1 cellular context compared by ENCODE assay signal in the genomic region with DNA sequence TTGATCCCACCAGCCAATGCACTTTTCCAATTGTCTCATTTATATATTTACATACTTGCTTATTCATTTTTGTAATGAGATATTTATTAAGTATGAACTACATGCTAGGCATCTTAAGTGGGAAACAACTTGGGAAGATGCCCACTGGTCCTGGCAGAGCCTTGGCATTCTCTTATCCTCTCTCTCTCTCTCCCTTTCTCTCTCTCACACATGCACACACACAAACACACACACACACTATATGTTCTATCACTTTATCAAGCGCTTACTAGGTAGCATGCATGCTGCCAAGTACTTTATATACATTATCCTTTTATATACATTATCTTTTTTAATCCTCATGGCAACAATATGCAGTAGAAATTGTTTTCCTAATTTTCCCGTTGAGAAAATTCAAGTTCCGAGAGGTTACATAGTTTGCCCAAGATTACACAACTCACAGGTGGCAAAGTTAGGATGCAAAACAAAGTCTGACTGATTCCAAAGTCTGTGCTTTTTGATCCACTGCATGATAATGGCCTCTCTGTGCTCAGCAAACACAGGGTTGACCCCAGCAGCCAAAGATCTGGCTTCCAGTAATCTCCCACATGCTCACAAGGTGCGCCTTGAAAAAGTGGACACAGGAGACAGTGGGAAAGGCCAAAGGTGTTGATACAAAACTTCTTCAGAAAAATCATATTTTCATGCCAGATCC.
A peak's percentile ranks its signal among the peaks of the same experiment; 100 is the strongest.
TF ChIP-seq lines count a peak whose summit lies in the region.

No MANE protein-coding gene starts in this region.

TF ChIP-seq in HepG2, 621 proteins besides CTCF, POLR2A, EP300 and RAD21 (continued from another document and continues in another):
- TF ChIP-seq, protein P1, sequence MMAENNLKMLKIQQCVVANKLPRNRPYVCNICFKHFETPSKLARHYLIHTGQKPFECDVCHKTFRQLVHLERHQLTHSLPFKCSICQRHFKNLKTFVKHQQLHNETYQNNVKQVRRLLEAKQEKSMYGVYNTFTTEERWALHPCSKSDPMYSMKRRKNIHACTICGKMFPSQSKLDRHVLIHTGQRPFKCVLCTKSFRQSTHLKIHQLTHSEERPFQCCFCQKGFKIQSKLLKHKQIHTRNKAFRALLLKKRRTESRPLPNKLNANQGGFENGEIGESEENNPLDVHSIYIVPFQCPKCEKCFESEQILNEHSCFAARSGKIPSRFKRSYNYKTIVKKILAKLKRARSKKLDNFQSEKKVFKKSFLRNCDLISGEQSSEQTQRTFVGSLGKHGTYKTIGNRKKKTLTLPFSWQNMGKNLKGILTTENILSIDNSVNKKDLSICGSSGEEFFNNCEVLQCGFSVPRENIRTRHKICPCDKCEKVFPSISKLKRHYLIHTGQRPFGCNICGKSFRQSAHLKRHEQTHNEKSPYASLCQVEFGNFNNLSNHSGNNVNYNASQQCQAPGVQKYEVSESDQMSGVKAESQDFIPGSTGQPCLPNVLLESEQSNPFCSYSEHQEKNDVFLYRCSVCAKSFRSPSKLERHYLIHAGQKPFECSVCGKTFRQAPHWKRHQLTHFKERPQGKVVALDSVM (CRISPR knock-in tag; IDR thresholded peaks at IDR 0.05), result no peak; the same call in 1 of the 2 replicates
- TF ChIP-seq MAFG (CRISPR knock-in tag; IDR thresholded peaks at IDR 0.05), result no peak
- no peak for TF ChIP-seq U2AF2 (IDR thresholded peaks at IDR 0.05; ENCODE audit: low read depth, low read length)
- TF ChIP-seq FOXM1 (CRISPR knock-in tag; IDR thresholded peaks at IDR 0.05), result no peak
- TF ChIP-seq, protein P2, sequence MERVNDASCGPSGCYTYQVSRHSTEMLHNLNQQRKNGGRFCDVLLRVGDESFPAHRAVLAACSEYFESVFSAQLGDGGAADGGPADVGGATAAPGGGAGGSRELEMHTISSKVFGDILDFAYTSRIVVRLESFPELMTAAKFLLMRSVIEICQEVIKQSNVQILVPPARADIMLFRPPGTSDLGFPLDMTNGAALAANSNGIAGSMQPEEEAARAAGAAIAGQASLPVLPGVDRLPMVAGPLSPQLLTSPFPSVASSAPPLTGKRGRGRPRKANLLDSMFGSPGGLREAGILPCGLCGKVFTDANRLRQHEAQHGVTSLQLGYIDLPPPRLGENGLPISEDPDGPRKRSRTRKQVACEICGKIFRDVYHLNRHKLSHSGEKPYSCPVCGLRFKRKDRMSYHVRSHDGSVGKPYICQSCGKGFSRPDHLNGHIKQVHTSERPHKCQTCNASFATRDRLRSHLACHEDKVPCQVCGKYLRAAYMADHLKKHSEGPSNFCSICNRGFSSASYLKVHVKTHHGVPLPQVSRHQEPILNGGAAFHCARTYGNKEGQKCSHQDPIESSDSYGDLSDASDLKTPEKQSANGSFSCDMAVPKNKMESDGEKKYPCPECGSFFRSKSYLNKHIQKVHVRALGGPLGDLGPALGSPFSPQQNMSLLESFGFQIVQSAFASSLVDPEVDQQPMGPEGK (CRISPR knock-in tag; IDR thresholded peaks at IDR 0.05), result peak; percentile 45; the same call in 1 of the 2 replicates
- TF ChIP-seq BRD4 (CRISPR knock-in tag; IDR thresholded peaks at IDR 0.05), result peak; percentile 66; the same call in 1 of the 2 replicates
- no peak for TF ChIP-seq JARID2 (CRISPR knock-in tag; IDR thresholded peaks at IDR 0.05; ENCODE audit: insufficient replicate concordance)
- peak; percentile 58 for TF ChIP-seq PHF5A (CRISPR knock-in tag; IDR thresholded peaks at IDR 0.05; ENCODE audit: low read depth, unreplicated experiment)
- TF ChIP-seq CHD4 (IDR thresholded peaks at IDR 0.05; ENCODE audit: borderline replicate concordance, low read length), result no peak; the same call in 1 of the 2 replicates
- TF ChIP-seq, protein P3, sequence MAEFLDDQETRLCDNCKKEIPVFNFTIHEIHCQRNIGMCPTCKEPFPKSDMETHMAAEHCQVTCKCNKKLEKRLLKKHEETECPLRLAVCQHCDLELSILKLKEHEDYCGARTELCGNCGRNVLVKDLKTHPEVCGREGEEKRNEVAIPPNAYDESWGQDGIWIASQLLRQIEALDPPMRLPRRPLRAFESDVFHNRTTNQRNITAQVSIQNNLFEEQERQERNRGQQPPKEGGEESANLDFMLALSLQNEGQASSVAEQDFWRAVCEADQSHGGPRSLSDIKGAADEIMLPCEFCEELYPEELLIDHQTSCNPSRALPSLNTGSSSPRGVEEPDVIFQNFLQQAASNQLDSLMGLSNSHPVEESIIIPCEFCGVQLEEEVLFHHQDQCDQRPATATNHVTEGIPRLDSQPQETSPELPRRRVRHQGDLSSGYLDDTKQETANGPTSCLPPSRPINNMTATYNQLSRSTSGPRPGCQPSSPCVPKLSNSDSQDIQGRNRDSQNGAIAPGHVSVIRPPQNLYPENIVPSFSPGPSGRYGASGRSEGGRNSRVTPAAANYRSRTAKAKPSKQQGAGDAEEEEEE (CRISPR knock-in tag; IDR thresholded peaks at IDR 0.05; ENCODE audit: borderline replicate concordance), result no peak
- TF ChIP-seq ZNF598 (CRISPR knock-in tag; IDR thresholded peaks at IDR 0.05; ENCODE audit: borderline replicate concordance), result no peak
- no peak for TF ChIP-seq ZNF296 (CRISPR knock-in tag; conservative IDR thresholded peaks at IDR 0.05)
- TF ChIP-seq RELA (CRISPR knock-in tag; IDR thresholded peaks at IDR 0.05), result no peak
- TF ChIP-seq ZNF225 (CRISPR knock-in tag; IDR thresholded peaks at IDR 0.05), result no peak
- peak; percentile 51; the same call in 1 of the 2 replicates for TF ChIP-seq ZNF431 (CRISPR knock-in tag; IDR thresholded peaks at IDR 0.05; ENCODE audit: borderline replicate concordance, low read depth)
- TF ChIP-seq SKI (IDR thresholded peaks at IDR 0.05; ENCODE audit: partially characterized antibody), result peak; percentile 91
- peak; percentile 93 for TF ChIP-seq NFIC (IDR thresholded peaks at IDR 0.05; ENCODE audit: low read length)
- no peak for TF ChIP-seq SRSF4 (IDR thresholded peaks at IDR 0.05; ENCODE audit: low read depth, low read length, poor library complexity, severe bottlenecking)
- TF ChIP-seq ZNF605 (CRISPR knock-in tag; IDR thresholded peaks at IDR 0.05), result peak; percentile 57; the same call in 1 of the 2 replicates
- TF ChIP-seq, protein P4, sequence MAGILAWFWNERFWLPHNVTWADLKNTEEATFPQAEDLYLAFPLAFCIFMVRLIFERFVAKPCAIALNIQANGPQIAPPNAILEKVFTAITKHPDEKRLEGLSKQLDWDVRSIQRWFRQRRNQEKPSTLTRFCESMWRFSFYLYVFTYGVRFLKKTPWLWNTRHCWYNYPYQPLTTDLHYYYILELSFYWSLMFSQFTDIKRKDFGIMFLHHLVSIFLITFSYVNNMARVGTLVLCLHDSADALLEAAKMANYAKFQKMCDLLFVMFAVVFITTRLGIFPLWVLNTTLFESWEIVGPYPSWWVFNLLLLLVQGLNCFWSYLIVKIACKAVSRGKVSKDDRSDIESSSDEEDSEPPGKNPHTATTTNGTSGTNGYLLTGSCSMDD (CRISPR knock-in tag; IDR thresholded peaks at IDR 0.05), result no peak
- TF ChIP-seq ZFP90 (CRISPR knock-in tag; IDR thresholded peaks at IDR 0.05; ENCODE audit: borderline replicate concordance), result no peak
- no peak for TF ChIP-seq ZNF782 (CRISPR knock-in tag; IDR thresholded peaks at IDR 0.05; ENCODE audit: borderline replicate concordance)
- no peak for TF ChIP-seq AKAP8 (CRISPR knock-in tag; IDR thresholded peaks at IDR 0.05)
- TF ChIP-seq, protein P5, sequence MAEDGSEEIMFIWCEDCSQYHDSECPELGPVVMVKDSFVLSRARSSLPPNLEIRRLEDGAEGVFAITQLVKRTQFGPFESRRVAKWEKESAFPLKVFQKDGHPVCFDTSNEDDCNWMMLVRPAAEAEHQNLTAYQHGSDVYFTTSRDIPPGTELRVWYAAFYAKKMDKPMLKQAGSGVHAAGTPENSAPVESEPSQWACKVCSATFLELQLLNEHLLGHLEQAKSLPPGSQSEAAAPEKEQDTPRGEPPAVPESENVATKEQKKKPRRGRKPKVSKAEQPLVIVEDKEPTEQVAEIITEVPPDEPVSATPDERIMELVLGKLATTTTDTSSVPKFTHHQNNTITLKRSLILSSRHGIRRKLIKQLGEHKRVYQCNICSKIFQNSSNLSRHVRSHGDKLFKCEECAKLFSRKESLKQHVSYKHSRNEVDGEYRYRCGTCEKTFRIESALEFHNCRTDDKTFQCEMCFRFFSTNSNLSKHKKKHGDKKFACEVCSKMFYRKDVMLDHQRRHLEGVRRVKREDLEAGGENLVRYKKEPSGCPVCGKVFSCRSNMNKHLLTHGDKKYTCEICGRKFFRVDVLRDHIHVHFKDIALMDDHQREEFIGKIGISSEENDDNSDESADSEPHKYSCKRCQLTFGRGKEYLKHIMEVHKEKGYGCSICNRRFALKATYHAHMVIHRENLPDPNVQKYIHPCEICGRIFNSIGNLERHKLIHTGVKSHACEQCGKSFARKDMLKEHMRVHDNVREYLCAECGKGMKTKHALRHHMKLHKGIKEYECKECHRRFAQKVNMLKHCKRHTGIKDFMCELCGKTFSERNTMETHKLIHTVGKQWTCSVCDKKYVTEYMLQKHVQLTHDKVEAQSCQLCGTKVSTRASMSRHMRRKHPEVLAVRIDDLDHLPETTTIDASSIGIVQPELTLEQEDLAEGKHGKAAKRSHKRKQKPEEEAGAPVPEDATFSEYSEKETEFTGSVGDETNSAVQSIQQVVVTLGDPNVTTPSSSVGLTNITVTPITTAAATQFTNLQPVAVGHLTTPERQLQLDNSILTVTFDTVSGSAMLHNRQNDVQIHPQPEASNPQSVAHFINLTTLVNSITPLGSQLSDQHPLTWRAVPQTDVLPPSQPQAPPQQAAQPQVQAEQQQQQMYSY (CRISPR knock-in tag; IDR thresholded peaks at IDR 0.05), result no peak
- TF ChIP-seq PPARG (CRISPR knock-in tag; conservative IDR thresholded peaks at IDR 0.05), result peak; percentile 77
- TF ChIP-seq, protein P6, sequence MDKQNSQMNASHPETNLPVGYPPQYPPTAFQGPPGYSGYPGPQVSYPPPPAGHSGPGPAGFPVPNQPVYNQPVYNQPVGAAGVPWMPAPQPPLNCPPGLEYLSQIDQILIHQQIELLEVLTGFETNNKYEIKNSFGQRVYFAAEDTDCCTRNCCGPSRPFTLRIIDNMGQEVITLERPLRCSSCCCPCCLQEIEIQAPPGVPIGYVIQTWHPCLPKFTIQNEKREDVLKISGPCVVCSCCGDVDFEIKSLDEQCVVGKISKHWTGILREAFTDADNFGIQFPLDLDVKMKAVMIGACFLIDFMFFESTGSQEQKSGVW (CRISPR knock-in tag; IDR thresholded peaks at IDR 0.05; ENCODE audit: borderline replicate concordance), result no peak
- TF ChIP-seq, protein P7, sequence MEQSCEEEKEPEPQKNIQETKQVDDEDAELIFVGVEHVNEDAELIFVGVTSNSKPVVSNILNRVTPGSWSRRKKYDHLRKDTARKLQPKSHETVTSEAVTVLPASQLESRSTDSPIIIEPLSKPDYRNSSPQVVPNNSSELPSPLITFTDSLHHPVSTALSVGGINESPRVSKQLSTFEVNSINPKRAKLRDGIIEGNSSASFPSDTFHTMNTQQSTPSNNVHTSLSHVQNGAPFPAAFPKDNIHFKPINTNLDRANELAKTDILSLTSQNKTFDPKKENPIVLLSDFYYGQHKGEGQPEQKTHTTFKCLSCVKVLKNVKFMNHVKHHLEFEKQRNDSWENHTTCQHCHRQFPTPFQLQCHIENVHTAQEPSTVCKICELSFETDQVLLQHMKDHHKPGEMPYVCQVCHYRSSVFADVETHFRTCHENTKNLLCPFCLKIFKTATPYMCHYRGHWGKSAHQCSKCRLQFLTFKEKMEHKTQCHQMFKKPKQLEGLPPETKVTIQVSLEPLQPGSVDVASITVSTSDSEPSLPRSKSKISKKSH (CRISPR knock-in tag; IDR thresholded peaks at IDR 0.05; ENCODE audit: borderline replicate concordance), result no peak
- TF ChIP-seq ZNF839 (CRISPR knock-in tag; IDR thresholded peaks at IDR 0.05; ENCODE audit: borderline replicate concordance), result no peak
- TF ChIP-seq, protein P8, sequence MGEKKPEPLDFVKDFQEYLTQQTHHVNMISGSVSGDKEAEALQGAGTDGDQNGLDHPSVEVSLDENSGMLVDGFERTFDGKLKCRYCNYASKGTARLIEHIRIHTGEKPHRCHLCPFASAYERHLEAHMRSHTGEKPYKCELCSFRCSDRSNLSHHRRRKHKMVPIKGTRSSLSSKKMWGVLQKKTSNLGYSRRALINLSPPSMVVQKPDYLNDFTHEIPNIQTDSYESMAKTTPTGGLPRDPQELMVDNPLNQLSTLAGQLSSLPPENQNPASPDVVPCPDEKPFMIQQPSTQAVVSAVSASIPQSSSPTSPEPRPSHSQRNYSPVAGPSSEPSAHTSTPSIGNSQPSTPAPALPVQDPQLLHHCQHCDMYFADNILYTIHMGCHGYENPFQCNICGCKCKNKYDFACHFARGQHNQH (CRISPR knock-in tag; IDR thresholded peaks at IDR 0.05), result peak; percentile 89
- no peak for TF ChIP-seq ZC3H13 (CRISPR knock-in tag; IDR thresholded peaks at IDR 0.05)
- TF ChIP-seq SIN3A (IDR thresholded peaks at IDR 0.05; ENCODE audit: borderline replicate concordance, low read depth, low read length), result no peak
- TF ChIP-seq GTF2F1 (IDR thresholded peaks at IDR 0.05; ENCODE audit: low read length), result no peak
- no peak for TF ChIP-seq DR1 (CRISPR knock-in tag; IDR thresholded peaks at IDR 0.05)
- no peak for TF ChIP-seq GPN1 (CRISPR knock-in tag; IDR thresholded peaks at IDR 0.05; ENCODE audit: borderline replicate concordance)
- TF ChIP-seq ZMYM3 (CRISPR knock-in tag; IDR thresholded peaks at IDR 0.05), result peak; percentile 86
- no peak for TF ChIP-seq ATF7-NPFF (CRISPR knock-in tag; IDR thresholded peaks at IDR 0.05; ENCODE audit: low read depth)
- TF ChIP-seq, protein P9, sequence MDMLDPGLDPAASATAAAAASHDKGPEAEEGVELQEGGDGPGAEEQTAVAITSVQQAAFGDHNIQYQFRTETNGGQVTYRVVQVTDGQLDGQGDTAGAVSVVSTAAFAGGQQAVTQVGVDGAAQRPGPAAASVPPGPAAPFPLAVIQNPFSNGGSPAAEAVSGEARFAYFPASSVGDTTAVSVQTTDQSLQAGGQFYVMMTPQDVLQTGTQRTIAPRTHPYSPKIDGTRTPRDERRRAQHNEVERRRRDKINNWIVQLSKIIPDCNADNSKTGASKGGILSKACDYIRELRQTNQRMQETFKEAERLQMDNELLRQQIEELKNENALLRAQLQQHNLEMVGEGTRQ (IDR thresholded peaks at IDR 0.05; ENCODE audit: low read depth, low read length), result no peak
- TF ChIP-seq, protein P9 (CRISPR knock-in tag; IDR thresholded peaks at IDR 0.05; ENCODE audit: borderline replicate concordance), result no peak
- TF ChIP-seq SUZ12 (IDR thresholded peaks at IDR 0.05; ENCODE audit: low read depth, low read length), result no peak
- TF ChIP-seq SIX1 (CRISPR knock-in tag; IDR thresholded peaks at IDR 0.05; ENCODE audit: borderline replicate concordance), result peak; percentile 73; the same call in 1 of the 2 replicates
- no peak for TF ChIP-seq ZNF333 (CRISPR knock-in tag; IDR thresholded peaks at IDR 0.05; ENCODE audit: borderline replicate concordance)
- no peak for TF ChIP-seq ZNF235 (CRISPR knock-in tag; IDR thresholded peaks at IDR 0.05; ENCODE audit: borderline replicate concordance)
